8 cellular contexts compared by ENCODE assay signal in genomic region chr1:27487927-27488522, GRCh38. TPM values are rescaled to one million over a fixed set of nuclear protein-coding genes. Genes with fewer than 3 reads are reported as not detected.
DNase-seq lines count a peak whose midpoint lies in the region; ATAC-seq and TF ChIP-seq lines count a peak whose summit lies in the region.

No MANE protein-coding gene starts in this region.

- TF ChIP-seq CTCF in HFF-Myc (IDR thresholded peaks at IDR 0.05; ENCODE audit: low read depth, low read length, missing control alignments) (no peak), esophagus muscularis mucosa (IDR thresholded peaks at IDR 0.05) (no peak)

- H3K36me3 ChIP-seq in SJCRH30 (peaks cover 9% of the 10 kb centered on the region; the same call in 1 of the 2 replicates), esophagus muscularis mucosa (peaks cover 0 to 10% (median 0%) of the 10 kb centered on the region in 4 donors), rectal smooth muscle tissue (ENCODE audit: control insufficient read depth, insufficient read depth, low read length) (no peaks in the 10 kb centered on the region)

- TF ChIP-seq POLR2A in esophagus muscularis mucosa (IDR thresholded peaks at IDR 0.05; ENCODE audit: low read depth) = no peak

- no peak for ATAC-seq in HG03108 (IDR thresholded peaks at IDR 0.05; ENCODE audit: unreplicated experiment)
- ATAC-seq in HG03025 (IDR thresholded peaks at IDR 0.05; ENCODE audit: low FRiP score, unreplicated experiment) = no peak

- H3K4me1 ChIP-seq in SJCRH30 (peaks cover 10% of the 10 kb centered on the region; the same call in 1 of the 2 replicates), esophagus muscularis mucosa (peaks cover 57 to 75% (median 72%) of the 10 kb centered on the region in 4 donors), rectal smooth muscle tissue (ENCODE audit: control insufficient read depth, insufficient read depth, low read length) (peaks cover 24% of the 10 kb centered on the region)

- TF ChIP-seq EP300 in esophagus muscularis mucosa (IDR thresholded peaks at IDR 0.05) = no peak

- peak overlapping the region; percentile 0; the same call in 1 of the 2 replicates for H3K27ac ChIP-seq in SJCRH30
- H3K27ac ChIP-seq in esophagus muscularis mucosa (replicated peaks in 1 of 4) = peak overlapping the region; percentile 96 to 100 (median 98)
- H3K27ac ChIP-seq in rectal smooth muscle tissue (ENCODE audit: low read depth, low read length) = peak overlapping the region; percentile 19

- no peak for DNase-seq in HFF-Myc (ENCODE audit: extremely low read depth, low read depth)
- DNase-seq in SJCRH30 = peak in 1 of 2 experiments; percentile 45
- no peak for DNase-seq in esophagus muscularis mucosa (ENCODE audit: extremely low spot score)
- DNase-seq in C1 segment of cervical spinal cord (lab: John Stamatoyannopoulos, UW) = no peak
- DNase-seq in NCI-H2171 (lab: John Stamatoyannopoulos, UW) = no peak

- H3K9me3 ChIP-seq in SJCRH30 (replicated peaks) (no peaks in the 10 kb centered on the region), esophagus muscularis mucosa (no peaks in the 10 kb centered on the region)

- intact Hi-C loops in esophagus muscularis mucosa (cut with DNase I) = loop anchor here (5.0 kb wide), 1 partner anchor 51 kb away; no protein-coding TSS in a partner anchor

- no peaks in the 10 kb centered on the region for H3K27me3 ChIP-seq in SJCRH30
- no peaks in the 10 kb centered on the region for H3K27me3 ChIP-seq in esophagus muscularis mucosa
- no peaks in the 10 kb centered on the region for H3K27me3 ChIP-seq in rectal smooth muscle tissue (ENCODE audit: control insufficient read depth, insufficient read depth, low read length)

- 12% methylated on average over 4 of the region's 4 CpGs for WGBS in esophagus muscularis mucosa

- no peak overlapping the region for H3K9ac ChIP-seq in rectal smooth muscle tissue (ENCODE audit: low read length)

- H3K4me3 ChIP-seq in HFF-Myc (replicated peaks; ENCODE audit: low read depth, low read length) (peak overlapping the region; percentile 100), SJCRH30 (peak overlapping the region; percentile 90), esophagus muscularis mucosa (peak overlapping the region; percentile 87 to 99 (median 88)), rectal smooth muscle tissue (ENCODE audit: low read length) (peak overlapping the region; percentile 73)

RNA-seq across cellular contexts. Expression of gene WASF2, which starts 1.9 kb away (rescaled TPM):
- total RNA-seq in SJCRH30 (2014; rRNA removed; shearing (Covaris generic)) = 38.2 and 43.6 TPM in 2 replicates
- total RNA-seq in esophagus muscularis mucosa = 100 to 1,000 TPM in 2 of 4 donors, 10 to 100 TPM in 2; 78.5 to 141 (median 101) TPM

Comparison
In these comparisons a context has a peak if more than half of its experiments do, and no peak if none do; other contexts are left out.
1. H3K27ac ChIP-seq: peak in every context shown above with its lines; median percentile 98 in esophagus muscularis mucosa; 19 in rectal smooth muscle tissue; 0 in SJCRH30.